In the genomic region with DNA sequence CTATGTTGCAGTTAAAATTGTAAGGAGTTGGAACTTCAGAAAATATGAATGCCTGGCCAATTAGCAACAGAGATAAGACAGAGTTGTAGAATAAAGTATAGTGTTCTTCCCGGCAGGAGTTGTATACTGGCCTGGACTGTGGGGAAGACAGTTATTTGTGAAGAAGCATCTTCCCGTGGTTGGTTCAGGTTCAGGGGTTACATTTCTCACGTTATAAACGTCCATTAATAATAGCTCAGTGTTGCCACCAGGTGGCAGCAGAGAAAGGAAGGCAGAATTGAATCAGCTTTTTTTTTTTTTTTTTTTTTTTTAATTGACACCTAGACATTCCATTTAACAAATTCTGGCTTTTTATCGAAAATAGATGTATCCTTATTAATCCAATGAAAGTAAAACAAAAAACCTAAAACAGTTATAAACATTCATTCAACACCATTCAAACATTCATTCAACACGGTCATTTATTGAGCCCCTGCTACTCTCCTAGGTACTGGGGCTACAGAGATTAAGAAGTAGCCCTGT, we compare ENCODE assay signal across 8 cellular contexts.
DNase-seq lines count a peak whose midpoint lies in the region; ATAC-seq and TF ChIP-seq lines count a peak whose summit lies in the region.

No MANE protein-coding gene starts in this region.

- H3K27me3 ChIP-seq in BE2C (no peaks in the 10 kb centered on the region; the same call in 1 of the 2 replicates), PC-9 (ENCODE audit: insufficient read depth, low read depth) (no peaks in the 10 kb centered on the region), foreskin keratinocyte (no peaks in the 10 kb centered on the region)

- no peak overlapping the region for H3K27ac ChIP-seq in PC-9
- H3K27ac ChIP-seq in foreskin keratinocyte: no peak overlapping the region

- no peaks in the 10 kb centered on the region for H3K9me3 Mint-ChIP-seq in activated T-helper 1 cell treated with anti-CD3 and anti-CD28 coated beads, Interleukin-12 subunit alpha, Interleukin-12 subunit beta, Interleukin-2, Interleukin-4 antibody, amounts not matched to agents 30 ng/mL and 10 ng/mL and 1 ng/mL, durations not matched to agents 14 hours and 24 hours and 36 hours

- H3K9me3 ChIP-seq in BE2C: no peaks in the 10 kb centered on the region
- H3K9me3 ChIP-seq in PC-9 (ENCODE audit: insufficient read depth, low read depth): no peaks in the 10 kb centered on the region

- H3K4me1 Mint-ChIP-seq in activated T-helper 1 cell treated with anti-CD3 and anti-CD28 coated beads, Interleukin-12 subunit alpha, Interleukin-12 subunit beta, Interleukin-2, Interleukin-4 antibody, amounts not matched to agents 30 ng/mL and 10 ng/mL and 1 ng/mL, durations not matched to agents 14 hours and 24 hours and 36 hours (ENCODE audit: low read depth): no peaks in the 10 kb centered on the region

- CTCF ChIA-PET in PC-9 (lab: Charles Lee): interaction anchor here (0.5 to 1.3 kb wide), 25 partner anchors 9 to 1546 kb away, joined by 3 to 25 read pairs (median 8); no protein-coding TSS in a partner anchor

- peak; percentile 74 for TF ChIP-seq CTCF in BE2C (IDR thresholded peaks at IDR 0.05; ENCODE audit: low read depth, low read length)
- TF ChIP-seq CTCF in PC-9 (conservative IDR thresholded peaks at IDR 0.05): peak; percentile 78
- peak; percentile 73 for TF ChIP-seq CTCF in foreskin keratinocyte (conservative IDR thresholded peaks at IDR 0.05)

- no TSS peak for BruUV-seq in PC-9 (replicated peaks; lab: Mats Ljungman, UMichigan)

- H3K36me3 ChIP-seq in BE2C: no peaks in the 10 kb centered on the region
- no peaks in the 10 kb centered on the region for H3K36me3 ChIP-seq in PC-9 (ENCODE audit: low read depth)

- H3K4me3 ChIP-seq in BE2C (ENCODE audit: low read depth, low read length) (no peak overlapping the region), PC-9 (no peak overlapping the region)

- H3K4me3 Mint-ChIP-seq in activated T-helper 1 cell treated with anti-CD3 and anti-CD28 coated beads, Interleukin-12 subunit alpha, Interleukin-12 subunit beta, Interleukin-2, Interleukin-4 antibody, amounts not matched to agents 30 ng/mL and 10 ng/mL and 1 ng/mL, durations not matched to agents 14 hours and 24 hours and 36 hours: no peak overlapping the region

- H3K9me2 ChIP-seq in PC-9 (ENCODE audit: insufficient read depth): no peaks in the 10 kb centered on the region

- H3K4me1 ChIP-seq in BE2C: no peaks in the 10 kb centered on the region; the same call in 1 of the 2 replicates
- peaks cover 29% of the 10 kb centered on the region for H3K4me1 ChIP-seq in PC-9 (replicated peaks; ENCODE audit: insufficient read depth)
- H3K4me1 ChIP-seq in foreskin keratinocyte: peaks cover 4% of the 10 kb centered on the region

- peaks cover 5% of the 10 kb centered on the region for H3K27me3 Mint-ChIP-seq in activated T-helper 1 cell treated with anti-CD3 and anti-CD28 coated beads, Interleukin-12 subunit alpha, Interleukin-12 subunit beta, Interleukin-2, Interleukin-4 antibody, amounts not matched to agents 30 ng/mL and 10 ng/mL and 1 ng/mL, durations not matched to agents 14 hours and 24 hours and 36 hours (ENCODE audit: insufficient read depth)

- DNase-seq in BE2C (peak; percentile 70), HCEC 1CT (peak; percentile 53), PC-9 (peak in 1 of 2 experiments; percentile 37), foreskin keratinocyte (no peak), pons (ENCODE audit: low spot score) (peak; percentile 37), mesenteric fat pad (ENCODE audit: low spot score) (no peak)
- DNase-seq in activated T-helper 1 cell treated with anti-CD3 and anti-CD28 coated beads, Interleukin-12 subunit alpha, Interleukin-12 subunit beta, Interleukin-2, Interleukin-4 antibody, amounts not matched to agents 30 ng/mL and 10 ng/mL and 1 ng/mL, durations not matched to agents 14 hours and 24 hours and 36 hours (ENCODE audit: low spot score): peak; percentile 11

- POLR2A ChIA-PET in PC-9 (lab: Charles Lee; ENCODE audit: unreplicated experiment): interaction anchor here (0.5 to 0.7 kb wide), 3 partner anchors 46 to 413 kb away, joined by 4 to 28 read pairs (median 5); no protein-coding TSS in a partner anchor

- ATAC-seq in foreskin keratinocyte: no peak
- ATAC-seq in HG03108 (IDR thresholded peaks at IDR 0.05; ENCODE audit: unreplicated experiment): no peak

- intact Hi-C loops in PC-9 (cut with micrococcal nuclease; ENCODE audit: unreplicated experiment): no loop called here
- intact Hi-C loops in activated T-helper 1 cell treated with anti-CD3 and anti-CD28 coated beads, Interleukin-12 subunit alpha, Interleukin-12 subunit beta, Interleukin-2, Interleukin-4 antibody, amounts not matched to agents 30 ng/mL and 10 ng/mL and 1 ng/mL, durations not matched to agents 14 hours and 24 hours and 36 hours (cut with micrococcal nuclease): loop anchor here (1.0 kb wide), 2 partner anchors 57 to 412 kb away; no protein-coding TSS in a partner anchor

- H3K4me2 ChIP-seq in PC-9: no peak overlapping the region

- peaks cover 25% of the 10 kb centered on the region for H3F3A ChIP-seq in PC-9 (ENCODE audit: insufficient read depth, low read depth)

- no peaks in the 10 kb centered on the region for H4K20me1 ChIP-seq in PC-9 (ENCODE audit: insufficient read depth)

- no peaks in the 10 kb centered on the region for H3K36me3 Mint-ChIP-seq in activated T-helper 1 cell treated with anti-CD3 and anti-CD28 coated beads, Interleukin-12 subunit alpha, Interleukin-12 subunit beta, Interleukin-2, Interleukin-4 antibody, amounts not matched to agents 30 ng/mL and 10 ng/mL and 1 ng/mL, durations not matched to agents 14 hours and 24 hours and 36 hours (ENCODE audit: low read depth)

- H3K27ac Mint-ChIP-seq in activated T-helper 1 cell treated with anti-CD3 and anti-CD28 coated beads, Interleukin-12 subunit alpha, Interleukin-12 subunit beta, Interleukin-2, Interleukin-4 antibody, amounts not matched to agents 30 ng/mL and 10 ng/mL and 1 ng/mL, durations not matched to agents 14 hours and 24 hours and 36 hours: no peak overlapping the region

- H2AFZ ChIP-seq in PC-9: no peak overlapping the region

- no peaks in the 10 kb centered on the region for H3K79me2 ChIP-seq in PC-9 (ENCODE audit: low read depth)

Comparison
In these comparisons a context has a peak if more than half of its experiments do, and no peak if none do; other contexts are left out.
1. DNase-seq: peak in BE2C (single experiment), HCEC 1CT (single experiment), activated T-helper 1 cell treated with anti-CD3 and anti-CD28 coated beads, Interleukin-12 subunit alpha, Interleukin-12 subunit beta, Interleukin-2, Interleukin-4 antibody, amounts not matched to agents 30 ng/mL and 10 ng/mL and 1 ng/mL, durations not matched to agents 14 hours and 24 hours and 36 hours (single experiment) and pons (single experiment); none in foreskin keratinocyte (0 of 2) and mesenteric fat pad (single experiment).
2. Peak in every context shown above with its lines, with median percentiles within 50 percentile points of each other: CTCF ChIP-seq.